Comparison of ENCODE assay signal across 16 cellular contexts in the genomic region with DNA sequence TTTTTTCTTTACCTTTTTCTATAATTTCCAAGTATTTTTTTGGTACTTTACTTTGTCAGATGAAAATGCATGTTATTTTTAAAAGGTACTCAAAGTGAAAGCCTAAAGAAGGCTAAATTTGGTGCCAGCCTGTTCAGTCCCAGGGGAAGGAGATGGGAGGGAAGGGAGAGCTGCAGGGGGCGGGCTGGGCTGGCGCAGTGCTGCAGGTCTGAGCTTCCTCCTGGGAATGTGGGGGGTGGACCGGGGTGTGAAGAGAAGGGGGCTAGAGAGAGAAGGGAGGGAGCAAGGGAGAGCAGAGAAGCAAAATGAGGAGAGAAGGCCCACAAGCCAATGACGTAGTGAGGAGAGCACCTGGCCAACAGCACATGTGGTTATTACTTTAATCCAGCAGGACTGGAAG.
DNase-seq lines count a peak whose midpoint lies in the region; ATAC-seq, FAIRE-seq and TF ChIP-seq lines count a peak whose summit lies in the region.
"Had no signal": no experiment of that assay in that cellular context is flagged by ENCODE, and none has a peak within 500 bp of the region (broad histone marks: within the 10 kb centered on the region; RNA-seq: fewer than 3 reads in every experiment).

No MANE protein-coding gene starts in this region.

- TF ChIP-seq POLR2A in heart left ventricle (IDR thresholded peaks at IDR 0.05) (no peak), H54 (IDR thresholded peaks at IDR 0.05; ENCODE audit: low read depth, low read length) (no peak)

- no peak overlapping the region for H2BK120ac ChIP-seq in neuronal stem cell (ENCODE audit: low read depth, low read length)

- DNase-seq in right cardiac atrium (no peak), heart left ventricle (no peak), WTC11 (ENCODE audit: low spot score) (no peak), neuronal stem cell (ENCODE audit: low spot score) (no peak), substantia nigra (lab: John Stamatoyannopoulos, UW) (no peak), nucleus accumbens (lab: John Stamatoyannopoulos, UW) (no peak), H54 (ENCODE audit: insufficient read length, low spot score) (no peak)
- DNase-seq: Calu3; CD8-positive, alpha-beta T cell; DND-41; EL; HCEC 1CT had no signal

- H3K36me3 ChIP-seq in heart left ventricle (no peaks in the 10 kb centered on the region), neuronal stem cell (replicated peaks in 1 of 2; ENCODE audit: control insufficient read depth in 2 of 2, insufficient read depth in 2 of 2, low read length in 2 of 2) (no peaks in the 10 kb centered on the region)
- H3K36me3 ChIP-seq: BLaER1 treated with 17β-estradiol and CSF1 and Interleukin-3, amounts not matched to agents 10 nM and 100 nM had no signal

- FAIRE-seq in H54 (lab: Jason Lieb, UNC) = no peak
- FAIRE-seq: GM12878, H1 had no signal

- no peak for TF ChIP-seq CTCF in heart left ventricle (IDR thresholded peaks at IDR 0.05)
- TF ChIP-seq CTCF in WTC11 (IDR thresholded peaks at IDR 0.05) = no peak

- no peaks in the 10 kb centered on the region for H3K9me3 ChIP-seq in right cardiac atrium (ENCODE audit: control insufficient read depth, low read length)
- H3K9me3 ChIP-seq in heart left ventricle = no peaks in the 10 kb centered on the region
- no peaks in the 10 kb centered on the region for H3K9me3 ChIP-seq in neuronal stem cell (replicated peaks in 1 of 2; ENCODE audit: control insufficient read depth in 2 of 2, insufficient read depth in 1 of 2, low read depth in 1 of 2, low read length in 2 of 2)
- H3K9me3 ChIP-seq: BLaER1 treated with 17β-estradiol and CSF1 and Interleukin-3, amounts not matched to agents 10 nM and 100 nM had no signal

- H3K18ac ChIP-seq in neuronal stem cell (ENCODE audit: low read length) = peak overlapping the region; percentile 68

- no peak overlapping the region for H3K14ac ChIP-seq in neuronal stem cell (ENCODE audit: low read length)

- no peak overlapping the region for H2AFZ ChIP-seq in neuronal stem cell (ENCODE audit: low read length)

- no peak overlapping the region for H3K4me2 ChIP-seq in neuronal stem cell (ENCODE audit: insufficient read depth, low read length, poor library complexity, severe bottlenecking)

- H2AK5ac ChIP-seq in neuronal stem cell (ENCODE audit: low read depth, low read length) = no peak overlapping the region

- no peak overlapping the region for H2BK15ac ChIP-seq in neuronal stem cell (ENCODE audit: low read length)

- no peaks in the 10 kb centered on the region for H3K36me3 Mint-ChIP-seq in WTC11
- H3K36me3 Mint-ChIP-seq: CD8-positive, alpha-beta T cell had no signal

- CTCF ChIA-PET in WTC11 (lab: Charles Lee) = interaction anchor here (0.7 to 2.6 kb wide), 6 partner anchors 17 to 415 kb away, joined by 3 to 15 read pairs (median 4); no protein-coding TSS in a partner anchor

- POLR2A ChIA-PET in WTC11 (lab: Charles Lee) = interaction anchor here (0.8 kb wide), 1 partner anchor 279 kb away, joined by 3 read pairs; no protein-coding TSS in a partner anchor

- H3K4ac ChIP-seq in neuronal stem cell (ENCODE audit: low read length) = no peak overlapping the region

- no peaks in the 10 kb centered on the region for H3K4me1 ChIP-seq in right cardiac atrium (ENCODE audit: control insufficient read depth, insufficient read depth, low read length)
- H3K4me1 ChIP-seq in heart left ventricle = peaks cover 0 to 38% (median 16%) of the 10 kb centered on the region in 12 donors
- peaks cover 0 to 1% of the 10 kb centered on the region in 2 donors for H3K4me1 ChIP-seq in neuronal stem cell (ENCODE audit: control insufficient read depth in 2 of 2, insufficient read depth in 1 of 2, low read depth in 1 of 2, low read length in 2 of 2)

- intact Hi-C loops in right cardiac atrium (cut with DNase I) = no loop called here
- intact Hi-C loops in heart left ventricle (cut with DNase I) = loop anchor here in 2 of 10 donors (10.0 kb wide), 2 partner anchors 186 to 196 kb away; no protein-coding TSS in a partner anchor

- peak overlapping the region; percentile 78 for H3K9ac ChIP-seq in neuronal stem cell (ENCODE audit: low read depth, low read length, poor library complexity)
- H3K9ac ChIP-seq: BLaER1 treated with 17β-estradiol and CSF1 and Interleukin-3, amounts not matched to agents 10 nM and 100 nM had no signal

- no peak overlapping the region for H4K8ac ChIP-seq in neuronal stem cell (ENCODE audit: low read depth, low read length)

- ATAC-seq in right cardiac atrium (no peak), heart left ventricle (no peak), WTC11 (peak; percentile 23; the same call in 1 of the 2 replicates)
- ATAC-seq: CD8-positive, alpha-beta T cell; GM12878 had no signal

- no peaks in the 10 kb centered on the region for H3K27me3 Mint-ChIP-seq in WTC11 (ENCODE audit: low read depth)

- H3K27ac ChIP-seq in right cardiac atrium (ENCODE audit: low read length) (peak overlapping the region; percentile 8), heart left ventricle (peak overlapping the region in 3 of 12 donors; percentile 10 to 84 (median 22)), neuronal stem cell (replicated peaks; ENCODE audit: low read length) (no peak overlapping the region), substantia nigra (ENCODE audit: low read depth, low read length, poor library complexity, severe bottlenecking) (no peak overlapping the region)
- H3K27ac ChIP-seq: BLaER1 treated with 17β-estradiol and CSF1 and Interleukin-3, amounts not matched to agents 10 nM and 100 nM had no signal

- peaks cover 20% of the 10 kb centered on the region for H3K4me1 Mint-ChIP-seq in WTC11
- H3K4me1 Mint-ChIP-seq: B cell had no signal

- H3K23ac ChIP-seq in neuronal stem cell (ENCODE audit: low read depth, low read length, poor library complexity) = no peak overlapping the region

- no peak overlapping the region for H3K4me3 ChIP-seq in right cardiac atrium (ENCODE audit: low read length)
- H3K4me3 ChIP-seq in heart left ventricle = no peak overlapping the region
- no peak overlapping the region for H3K4me3 ChIP-seq in neuronal stem cell (ENCODE audit: low read length in 2 of 2)
- H3K4me3 ChIP-seq: BLaER1 treated with 17β-estradiol and CSF1 and Interleukin-3, amounts not matched to agents 10 nM and 100 nM; GM12878 had no signal

- no peak overlapping the region for H3K4me3 Mint-ChIP-seq in WTC11
- H3K4me3 Mint-ChIP-seq: B cell; CD8-positive, alpha-beta T cell had no signal

- no peaks in the 10 kb centered on the region for H3K9me3 Mint-ChIP-seq in WTC11
- H3K9me3 Mint-ChIP-seq: CD8-positive, alpha-beta T cell had no signal

- no peak overlapping the region for H4K91ac ChIP-seq in neuronal stem cell (ENCODE audit: low read depth, low read length, poor library complexity)

- WGBS in right cardiac atrium = 45% methylated on average over 4 of the region's 4 CpGs
- 51 to 68% (median 64%) methylated on average over 4 of the region's 4 CpGs for WGBS in heart left ventricle, 4 donors
- WGBS in neuronal stem cell (ENCODE audit: extremely low coverage in 2 of 2, insufficient read length in 2 of 2, insufficient replicate concordance in 1 of 2), 2 donors = no CpG with 5 or more reads among the region's 4 CpGs

- H3K27me3 ChIP-seq in right cardiac atrium (ENCODE audit: control insufficient read depth, insufficient read depth) = no peaks in the 10 kb centered on the region
- no peaks in the 10 kb centered on the region for H3K27me3 ChIP-seq in heart left ventricle
- peaks cover 0 to 3% (median 2%) of the 10 kb centered on the region in 3 experiments for H3K27me3 ChIP-seq in neuronal stem cell (ENCODE audit: control insufficient read depth in 3 of 3, insufficient read depth in 3 of 3, low read depth in 1 of 3, low read length in 3 of 3)
- H3K27me3 ChIP-seq: BLaER1 treated with 17β-estradiol and CSF1 and Interleukin-3, amounts not matched to agents 10 nM and 100 nM had no signal

- H3K27ac Mint-ChIP-seq in WTC11 = no peak overlapping the region
- H3K27ac Mint-ChIP-seq: B cell; CD8-positive, alpha-beta T cell had no signal

- no peak overlapping the region for H2BK12ac ChIP-seq in neuronal stem cell (ENCODE audit: low read length)

- no peaks in the 10 kb centered on the region for H3K79me1 ChIP-seq in neuronal stem cell (ENCODE audit: low read depth, low read length)

- H2BK5ac ChIP-seq in neuronal stem cell (ENCODE audit: low read length) = no peak overlapping the region

TF ChIP-seq in WTC11, 78 proteins besides CTCF, POLR2A, EP300 and RAD21 (continues in another document):
- TF ChIP-seq TEAD4 (CRISPR knock-in tag; IDR thresholded peaks at IDR 0.05) = no peak
- TF ChIP-seq, protein P1, sequence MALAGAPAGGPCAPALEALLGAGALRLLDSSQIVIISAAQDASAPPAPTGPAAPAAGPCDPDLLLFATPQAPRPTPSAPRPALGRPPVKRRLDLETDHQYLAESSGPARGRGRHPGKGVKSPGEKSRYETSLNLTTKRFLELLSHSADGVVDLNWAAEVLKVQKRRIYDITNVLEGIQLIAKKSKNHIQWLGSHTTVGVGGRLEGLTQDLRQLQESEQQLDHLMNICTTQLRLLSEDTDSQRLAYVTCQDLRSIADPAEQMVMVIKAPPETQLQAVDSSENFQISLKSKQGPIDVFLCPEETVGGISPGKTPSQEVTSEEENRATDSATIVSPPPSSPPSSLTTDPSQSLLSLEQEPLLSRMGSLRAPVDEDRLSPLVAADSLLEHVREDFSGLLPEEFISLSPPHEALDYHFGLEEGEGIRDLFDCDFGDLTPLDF (CRISPR knock-in tag; IDR thresholded peaks at IDR 0.05) = no peak
- no peak for TF ChIP-seq TEAD1 (CRISPR knock-in tag; IDR thresholded peaks at IDR 0.05)
- TF ChIP-seq ZNF281 (CRISPR knock-in tag; IDR thresholded peaks at IDR 0.05) = no peak
- TF ChIP-seq KAT7 (CRISPR knock-in tag; IDR thresholded peaks at IDR 0.05; ENCODE audit: borderline replicate concordance) = no peak
- TF ChIP-seq NFE2L1 (CRISPR knock-in tag; IDR thresholded peaks at IDR 0.05) = no peak
- no peak for TF ChIP-seq ATF1 (CRISPR knock-in tag; IDR thresholded peaks at IDR 0.05)
